8 cellular contexts compared by ENCODE assay signal in genomic region chr7:157432541-157432956, GRCh38.
DNase-seq lines count a peak whose midpoint lies in the region; ATAC-seq and TF ChIP-seq lines count a peak whose summit lies in the region.

No MANE protein-coding gene starts in this region.

- DNase-seq in NCI-H1417 (lab: John Stamatoyannopoulos, UW) (peak; percentile 85 to 93 (median 93)), NCI-H1417 treated with DMSO at 0.1 percent for 48 hours (lab: John Stamatoyannopoulos, UW) (no peak), SK-N-DZ (ENCODE audit: low spot score) (peak; percentile 88), epithelial cell of proximal tubule (ENCODE audit: low read depth) (no peak), occipital lobe (lab: John Stamatoyannopoulos, UW) (peak; percentile 13), T-helper 9 cell (no peak)

- H3K36me3 ChIP-seq in Loucy (ENCODE audit: insufficient read depth, low read length) = no peaks in the 10 kb centered on the region

- no peaks in the 10 kb centered on the region for H3F3A ChIP-seq in Loucy (ENCODE audit: low read depth)

- no peak for TF ChIP-seq CTCF in Loucy (conservative IDR thresholded peaks at IDR 0.05; ENCODE audit: low read length)
- TF ChIP-seq CTCF in epithelial cell of proximal tubule (conservative IDR thresholded peaks at IDR 0.05; ENCODE audit: low read depth, low read length) = no peak

- H3K4me1 ChIP-seq in Loucy (ENCODE audit: insufficient read depth, low read length, poor library complexity, severe bottlenecking) = no peaks in the 10 kb centered on the region

- no peaks in the 10 kb centered on the region for H3K9me2 ChIP-seq in Loucy (replicated peaks; ENCODE audit: low read depth, low read length)

- no peak overlapping the region for H3K9ac ChIP-seq in Loucy (ENCODE audit: low read depth, low read length, poor library complexity, severe bottlenecking)

- no peak overlapping the region for H2AFZ ChIP-seq in Loucy (ENCODE audit: low read length)

- H3K4me2 ChIP-seq in Loucy (ENCODE audit: low read depth, low read length, poor library complexity, severe bottlenecking) = peak overlapping the region; percentile 46

- H3K27me3 ChIP-seq in Loucy (ENCODE audit: insufficient read depth, low read length, poor library complexity, severe bottlenecking) = no peaks in the 10 kb centered on the region

- H3K79me2 ChIP-seq in Loucy (ENCODE audit: insufficient read depth, low read length) = no peaks in the 10 kb centered on the region

- H3K4me3 ChIP-seq in Loucy (ENCODE audit: low read length, poor library complexity, severe bottlenecking) (peak overlapping the region; percentile 54), epithelial cell of proximal tubule (ENCODE audit: low read depth, low read length) (peak overlapping the region; percentile 30)

- no peak for ATAC-seq in HG03571 (IDR thresholded peaks at IDR 0.05; ENCODE audit: unreplicated experiment)

- H4K20me1 ChIP-seq in Loucy (ENCODE audit: insufficient read depth, low read length, poor library complexity, severe bottlenecking) = no peaks in the 10 kb centered on the region

- H3K9me3 ChIP-seq in Loucy (ENCODE audit: insufficient read depth, low read depth, low read length) = no peaks in the 10 kb centered on the region

Comparison
In these comparisons a context has a peak if more than half of its experiments do, and no peak if none do; other contexts are left out.
1. DNase-seq: peak in NCI-H1417 (3 of 3), SK-N-DZ (single experiment) and occipital lobe (single experiment); none in NCI-H1417 treated with DMSO at 0.1 percent for 48 hours (single experiment), epithelial cell of proximal tubule (single experiment) and T-helper 9 cell (single experiment).